In the genomic region with DNA sequence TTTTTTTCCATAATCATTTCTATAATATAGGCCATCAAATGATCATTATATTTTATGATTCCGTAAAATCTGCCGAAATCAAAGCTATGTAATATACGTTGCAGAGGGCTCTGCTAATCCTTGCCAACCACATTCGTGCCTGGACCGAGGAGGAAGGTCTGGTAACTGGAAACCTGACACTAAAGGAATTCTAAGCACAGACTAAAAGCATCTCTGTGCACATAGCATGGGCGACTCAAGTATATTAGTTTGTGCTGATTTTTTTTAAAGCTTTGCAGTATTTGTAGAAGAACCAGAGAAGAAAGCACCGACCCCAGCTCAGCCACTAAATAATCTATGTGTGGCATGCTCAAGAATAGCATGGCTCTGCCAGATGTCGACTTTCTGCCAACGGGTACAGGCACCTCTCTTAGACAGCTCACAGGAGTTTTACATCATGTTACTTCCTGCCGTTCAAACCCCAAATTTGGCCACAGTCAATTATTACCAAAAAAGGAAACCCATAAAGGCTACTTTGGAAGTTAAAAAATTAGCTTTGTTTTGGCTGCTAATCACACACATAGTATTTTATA, we compare ENCODE assay signal across 15 cellular contexts.
"Had no signal": no experiment of that assay in that cellular context is flagged by ENCODE, and none has a peak within 500 bp of the region (broad histone marks: within the 10 kb centered on the region; RNA-seq: fewer than 3 reads in every experiment).

No MANE protein-coding gene starts in this region.

- H2AFZ ChIP-seq: parathyroid adenoma had no signal

- H3K79me2 ChIP-seq: parathyroid adenoma had no signal

- H3K27ac Mint-ChIP-seq: activated naive CD4-positive, alpha-beta T cell treated with anti-CD3 and anti-CD28 coated beads for 36 hours; mesothelial cell of epicardium; natural killer cell treated with Interleukin-12 subunit alpha and Interleukin-12 subunit beta and Interleukin-15 and Interleukin-18, amount 100 ng/mL, for 72 hours had no signal

- H3K27me3 ChIP-seq: ascending aorta, esophagus muscularis mucosa, tibial artery had no signal

- DNase-seq: activated CD4-positive, alpha-beta T cell treated with anti-CD3 and anti-CD28 coated beads, Interleukin-2, amount 50 U/mL, for 1 hour; activated CD4-positive, CD25-positive, alpha-beta regulatory T cell treated with anti-CD3 and anti-CD28 coated beads, Interleukin-2, amount 50 U/mL, for 72 hours; activated CD8-positive, alpha-beta memory T cell treated with anti-CD3 and anti-CD28 coated beads, Interleukin-2, amount 50 U/mL, for 4 hours; activated naive CD4-positive, alpha-beta T cell treated with anti-CD3 and anti-CD28 coated beads for 36 hours; activated T-cell treated with anti-CD3 and anti-CD28 coated beads, Interleukin-2, amount 50 U/mL, for 4 hours; dermis blood vessel endothelial cell; effector memory CD4-positive, alpha-beta T cell; stimulated activated naive CD4-positive, alpha-beta T cell; substantia nigra; tibial artery had no signal

- H3K4me3 Mint-ChIP-seq: activated naive CD4-positive, alpha-beta T cell treated with anti-CD3 and anti-CD28 coated beads for 36 hours; activated T-cell treated with anti-CD3 and anti-CD28 coated beads, Interleukin-2, amount 50 U/mL, for 4 hours; mesothelial cell of epicardium; natural killer cell treated with Interleukin-12 subunit alpha and Interleukin-12 subunit beta and Interleukin-15 and Interleukin-18, amount 100 ng/mL, for 72 hours had no signal

- H3K4me1 ChIP-seq: esophagus muscularis mucosa, parathyroid adenoma had no signal

- H3K27ac ChIP-seq: ascending aorta, esophagus muscularis mucosa, parathyroid adenoma, tibial artery had no signal

- H3K9ac ChIP-seq: parathyroid adenoma had no signal

- H3K4me3 ChIP-seq: ascending aorta, esophagus muscularis mucosa, tibial artery had no signal

- H3K36me3 ChIP-seq: ascending aorta, esophagus muscularis mucosa, tibial artery had no signal
